ENCODE assay signal across 21 cellular contexts in the genomic region with DNA sequence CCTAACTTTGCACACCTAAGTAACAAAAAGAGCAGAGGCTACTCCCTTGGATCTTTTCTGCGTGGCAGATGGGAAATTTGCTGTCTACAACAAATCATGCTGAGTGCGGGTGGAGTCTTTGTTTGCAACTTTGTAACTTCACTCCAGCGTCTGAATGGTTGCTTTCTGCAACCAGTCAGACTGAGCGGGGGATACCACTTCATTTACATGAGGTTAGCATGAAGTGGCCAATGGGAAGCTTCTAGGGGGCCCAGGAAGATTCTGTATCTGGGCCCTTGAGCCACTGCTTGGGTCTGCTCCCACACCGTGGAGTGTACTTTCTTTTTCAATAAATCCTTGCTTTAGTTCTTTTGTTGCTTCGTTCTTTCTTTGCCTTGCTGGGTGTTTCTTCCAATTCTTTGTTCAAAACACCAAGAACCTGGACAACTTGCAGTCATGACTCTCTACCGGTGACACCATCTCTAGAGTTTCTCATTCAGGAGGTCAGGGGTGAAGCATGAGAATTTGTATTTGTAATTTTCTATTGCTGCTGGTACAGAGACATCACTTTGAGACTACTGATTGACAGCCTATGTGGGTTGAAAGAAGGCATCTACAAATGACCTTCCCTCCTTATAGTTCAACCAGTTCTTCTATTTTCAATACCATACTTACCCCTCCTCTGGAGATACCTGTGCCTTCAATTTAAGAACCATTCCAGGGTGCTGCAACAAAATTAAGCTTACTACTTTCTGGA. TPM values are rescaled to one million over a fixed set of nuclear protein-coding genes. Genes with fewer than 3 reads are reported as not detected.
DNase-seq lines count a peak whose midpoint lies in the region; ATAC-seq, FAIRE-seq and TF ChIP-seq lines count a peak whose summit lies in the region.
"Had no signal": no experiment of that assay in that cellular context is flagged by ENCODE, and none has a peak within 500 bp of the region (broad histone marks: within the 10 kb centered on the region; RNA-seq: fewer than 3 reads in every experiment).

No MANE protein-coding gene starts in this region.

- H3K27ac Mint-ChIP-seq in CD4-positive, alpha-beta memory T cell: no peak overlapping the region
- H3K27ac Mint-ChIP-seq in stimulated activated naive B cell treated with anti-CD40 and anti-IgM and Interleukin-4, amounts not matched to agents 10 μg/mL and 1 μg/mL and 100 μg/mL, for 72 hours: no peak overlapping the region
- H3K27ac Mint-ChIP-seq: B cell, T-helper 17 cell had no signal

- H3K79me2 ChIP-seq in KMS-11 (ENCODE audit: insufficient read depth, low read depth) (no peaks in the 10 kb centered on the region), hepatocyte (no peaks in the 10 kb centered on the region)

- peak; percentile 8 for DNase-seq in UCSD-AML1 (lab: John Stamatoyannopoulos, UW; ENCODE audit: unreplicated experiment)
- DNase-seq in hepatocyte (ENCODE audit: low spot score): peak; percentile 5
- DNase-seq in small intestine: peak; percentile 2
- no peak for DNase-seq in CD4-positive, alpha-beta memory T cell
- DNase-seq in stimulated activated naive B cell treated with anti-CD40 and anti-IgM and Interleukin-4, amounts not matched to agents 10 μg/mL and 1 μg/mL and 100 μg/mL, for 72 hours: no peak
- DNase-seq: activated CD4-positive, CD25-positive, alpha-beta regulatory T cell; activated CD8-positive, alpha-beta memory T cell treated with anti-CD3 and anti-CD28 coated beads for 24 hours; Calu3; central memory CD4-positive, alpha-beta T cell; hypothalamus; NCI-H187 treated with DMSO at 0.1 percent for 48 hours; NCI-H446 treated with DMSO at 0.1 percent for 48 hours; stimulated activated CD4-positive, alpha-beta T cell treated with anti-CD3 and anti-CD28 coated beads, Interleukin-4, amount 100 ng/mL, for 4 hours; stimulated activated CD8-positive, alpha-beta memory T cell treated with anti-CD3 and anti-CD28 coated beads, Interleukin-4, amount 100 ng/mL, for 48 hours; T-helper 17 cell had no signal

- H3K4me1 Mint-ChIP-seq in CD4-positive, alpha-beta memory T cell: no peaks in the 10 kb centered on the region
- H3K4me1 Mint-ChIP-seq in stimulated activated naive B cell treated with anti-CD40 and anti-IgM and Interleukin-4, amounts not matched to agents 10 μg/mL and 1 μg/mL and 100 μg/mL, for 72 hours: peaks cover 0 to 7% of the 10 kb centered on the region in 2 donors
- H3K4me1 Mint-ChIP-seq: B cell, T-helper 17 cell had no signal

- H3K27me3 ChIP-seq in KMS-11 (ENCODE audit: insufficient read depth, low read depth): no peaks in the 10 kb centered on the region
- H3K27me3 ChIP-seq in hepatocyte: no peaks in the 10 kb centered on the region
- H3K27me3 ChIP-seq in small intestine (ENCODE audit: control insufficient read depth in 2 of 2, insufficient read depth in 2 of 2, low read length in 2 of 2): no peaks in the 10 kb centered on the region
- no peaks in the 10 kb centered on the region for H3K27me3 ChIP-seq in CD4-positive, alpha-beta memory T cell (ENCODE audit: insufficient read depth, low read length)
- H3K27me3 ChIP-seq: suprapubic skin had no signal

- CTCF ChIA-PET in CD4-positive, alpha-beta memory T cell (lab: Charles Lee; ENCODE audit: partially characterized antibody): no interaction called here

- no peak overlapping the region for H3K4me3 Mint-ChIP-seq in CD4-positive, alpha-beta memory T cell
- no peak overlapping the region for H3K4me3 Mint-ChIP-seq in stimulated activated naive B cell treated with anti-CD40 and anti-IgM and Interleukin-4, amounts not matched to agents 10 μg/mL and 1 μg/mL and 100 μg/mL, for 72 hours
- H3K4me3 Mint-ChIP-seq: B cell, T-helper 17 cell had no signal

- H3K9ac ChIP-seq in KMS-11: no peak overlapping the region

- 0 out of 2 replicates have a peak overlapping the region, but pooled peaks have one; percentile 7 for H3K4me2 ChIP-seq in KMS-11
- H3K4me2 ChIP-seq in hepatocyte: peak overlapping the region; percentile 33

- no peak for FAIRE-seq in small intestine (lab: Jason Lieb, UNC)

- peaks cover 11% of the 10 kb centered on the region for H3K4me1 ChIP-seq in KMS-11 (ENCODE audit: low read depth, poor library complexity, severe bottlenecking)
- H3K4me1 ChIP-seq in hepatocyte (ENCODE audit: insufficient read depth): no peaks in the 10 kb centered on the region
- H3K4me1 ChIP-seq in small intestine (ENCODE audit: control insufficient read depth in 2 of 2, insufficient read depth in 1 of 2, low read depth in 1 of 2, low read length in 1 of 2): no peaks in the 10 kb centered on the region
- H3K4me1 ChIP-seq in CD4-positive, alpha-beta memory T cell (ENCODE audit: insufficient read depth, low read length): no peaks in the 10 kb centered on the region
- H3K4me1 ChIP-seq: suprapubic skin had no signal

- H4K20me1 ChIP-seq in KMS-11 (ENCODE audit: insufficient read depth) (no peaks in the 10 kb centered on the region), hepatocyte (ENCODE audit: insufficient read depth, poor library complexity, severe bottlenecking) (no peaks in the 10 kb centered on the region)

- POLR2A ChIA-PET in CD4-positive, alpha-beta memory T cell (lab: Charles Lee; ENCODE audit: partially characterized antibody): no interaction called here

- H3K36me3 Mint-ChIP-seq in CD4-positive, alpha-beta memory T cell: no peaks in the 10 kb centered on the region
- peaks cover 0 to 5% of the 10 kb centered on the region in 2 donors for H3K36me3 Mint-ChIP-seq in stimulated activated naive B cell treated with anti-CD40 and anti-IgM and Interleukin-4, amounts not matched to agents 10 μg/mL and 1 μg/mL and 100 μg/mL, for 72 hours

- H2AFZ ChIP-seq in KMS-11 (ENCODE audit: low read depth) (peak overlapping the region; percentile 43), hepatocyte (no peak overlapping the region)

- peaks cover 0 to 2% of the 10 kb centered on the region in 2 donors for H3K27me3 Mint-ChIP-seq in CD4-positive, alpha-beta memory T cell
- H3K27me3 Mint-ChIP-seq in stimulated activated naive B cell treated with anti-CD40 and anti-IgM and Interleukin-4, amounts not matched to agents 10 μg/mL and 1 μg/mL and 100 μg/mL, for 72 hours: no peaks in the 10 kb centered on the region
- H3K27me3 Mint-ChIP-seq: B cell had no signal

- WGBS in hepatocyte (ENCODE audit: low lambda C conversion rate, missing lambda C conversion rate): 70% methylated on average over 7 of the region's 7 CpGs
- WGBS in small intestine, 3 donors: 64 to 69% (median 65%) methylated on average over 7 of the region's 7 CpGs

- no peaks in the 10 kb centered on the region for H3K9me2 ChIP-seq in hepatocyte (replicated peaks; ENCODE audit: insufficient read depth)

- H3K9me3 ChIP-seq in hepatocyte (ENCODE audit: low read depth) (no peaks in the 10 kb centered on the region), small intestine (ENCODE audit: control insufficient read depth, low read depth) (no peaks in the 10 kb centered on the region)
- H3K9me3 ChIP-seq in CD4-positive, alpha-beta memory T cell (ENCODE audit: control insufficient read depth in 1 of 2, low read length in 2 of 2): no peaks in the 10 kb centered on the region
- H3K9me3 ChIP-seq: suprapubic skin had no signal

- peaks cover 0 to 9% (median 5%) of the 10 kb centered on the region in 8 donors for H3K9me3 Mint-ChIP-seq in CD4-positive, alpha-beta memory T cell
- H3K9me3 Mint-ChIP-seq in stimulated activated naive B cell treated with anti-CD40 and anti-IgM and Interleukin-4, amounts not matched to agents 10 μg/mL and 1 μg/mL and 100 μg/mL, for 72 hours: peaks cover 8% of the 10 kb centered on the region in 2 donors

- no peak overlapping the region for H3K4me3 ChIP-seq in KMS-11 (IDR thresholded peaks at IDR 0.05; ENCODE audit: insufficient read depth, low read depth, low read length)
- H3K4me3 ChIP-seq in hepatocyte: no peak overlapping the region
- no peak overlapping the region for H3K4me3 ChIP-seq in small intestine (ENCODE audit: low read depth in 1 of 2, low read length in 2 of 2)
- H3K4me3 ChIP-seq in CD4-positive, alpha-beta memory T cell (ENCODE audit: low read length in 2 of 2): no peak overlapping the region
- H3K4me3 ChIP-seq: skin epidermis, suprapubic skin had no signal

- no peak for TF ChIP-seq CTCF in KMS-11 (conservative IDR thresholded peaks at IDR 0.05; ENCODE audit: low read depth, low read length)
- TF ChIP-seq CTCF in hepatocyte (IDR thresholded peaks at IDR 0.05; ENCODE audit: poor library complexity): no peak

- no peak for ATAC-seq in GM19455 (IDR thresholded peaks at IDR 0.05; ENCODE audit: unreplicated experiment)
- no peak for ATAC-seq in stimulated activated naive B cell treated with anti-CD40 and anti-IgM and Interleukin-4, amounts not matched to agents 10 μg/mL and 1 μg/mL and 100 μg/mL, for 72 hours (replicated peaks)
- ATAC-seq: HCT116, T-helper 17 cell had no signal

- H3K27ac ChIP-seq in KMS-11 (no peak overlapping the region), hepatocyte (no peak overlapping the region), small intestine (ENCODE audit: low read depth in 1 of 2, low read length in 1 of 2) (no peak overlapping the region)
- H3K27ac ChIP-seq in CD4-positive, alpha-beta memory T cell (ENCODE audit: low read depth, low read length): no peak overlapping the region
- H3K27ac ChIP-seq: skin epidermis, suprapubic skin had no signal

- intact Hi-C loops in CD4-positive, alpha-beta memory T cell (cut with micrococcal nuclease): loop anchor here (5.0 to 10.0 kb wide), 2 partner anchors 656 to 1333 kb away; no protein-coding TSS in a partner anchor

- no peaks in the 10 kb centered on the region for H3K36me3 ChIP-seq in KMS-11 (ENCODE audit: insufficient read depth)
- no peaks in the 10 kb centered on the region for H3K36me3 ChIP-seq in hepatocyte (replicated peaks; ENCODE audit: insufficient read depth, low read depth)
- H3K36me3 ChIP-seq in small intestine (ENCODE audit: control insufficient read depth in 2 of 2, insufficient read depth in 2 of 2, low read length in 2 of 2): no peaks in the 10 kb centered on the region
- no peaks in the 10 kb centered on the region for H3K36me3 ChIP-seq in CD4-positive, alpha-beta memory T cell (ENCODE audit: insufficient read depth, low read length)
- H3K36me3 ChIP-seq: suprapubic skin had no signal

RNA-seq across cellular contexts. Expression of gene RC3H1, which starts 55.8 kb away (rescaled TPM):
- total RNA-seq in hepatocyte: 22.8 and 32.6 TPM in 2 replicates
- polyA plus RNA-seq in hepatocyte (5.8 and 5.9 TPM in 2 replicates), small intestine (1 to 10 TPM; 2.4 to 5.8 (median 2.9) TPM)
- 10 to 100 TPM; 49.2 TPM for total RNA-seq in CD4-positive, alpha-beta memory T cell
- polyA plus RNA-seq in CD4-positive, alpha-beta memory T cell: 1 to 10 TPM; 2.0 to 4.8 TPM

Comparison
In these comparisons a context has a peak if more than half of its experiments do, and no peak if none do; other contexts are left out.
1. DNase-seq: peak in UCSD-AML1 (single experiment), hepatocyte (single experiment) and small intestine (single experiment); none in CD4-positive, alpha-beta memory T cell (0 of 5) and stimulated activated naive B cell treated with anti-CD40 and anti-IgM and Interleukin-4, amounts not matched to agents 10 μg/mL and 1 μg/mL and 100 μg/mL, for 72 hours (single experiment).